Comparison of ENCODE assay signal across 14 cellular contexts in genomic region chr11:58621586-58622262, GRCh38. TPM values are rescaled to one million over a fixed set of nuclear protein-coding genes. Genes with fewer than 3 reads are reported as not detected.
DNase-seq lines count a peak whose midpoint lies in the region; ATAC-seq and TF ChIP-seq lines count a peak whose summit lies in the region.
"Had no signal": no experiment of that assay in that cellular context is flagged by ENCODE, and none has a peak within 500 bp of the region (broad histone marks: within the 10 kb centered on the region; RNA-seq: fewer than 3 reads in every experiment).

No MANE protein-coding gene starts in this region.

- peaks cover 52% of the 10 kb centered on the region for H3K36me3 Mint-ChIP-seq in activated T-cell treated with anti-CD3 and anti-CD28 coated beads, Interleukin-2, amount 50 U/mL, for 4 hours (ENCODE audit: insufficient read depth)
- peaks cover 76% of the 10 kb centered on the region for H3K36me3 Mint-ChIP-seq in activated T-helper 2 cell treated with anti-CD3 and anti-CD28 coated beads, Interferon-gamma antibody, Interleukin-2, Interleukin-4, amounts not matched to agents 10 μg/mL and 5 μg/mL and 100 μg/mL, durations not matched to agents 14 hours and 24 hours and 36 hours (ENCODE audit: low read depth)
- peaks cover 66% of the 10 kb centered on the region for H3K36me3 Mint-ChIP-seq in osteocyte (ENCODE audit: unreplicated experiment)

- peak; percentile 68 to 78 for ATAC-seq in activated T-cell treated with anti-CD3 and anti-CD28 coated beads, Interleukin-2, amount 50 U/mL, for 4 hours
- ATAC-seq in GM21825 (IDR thresholded peaks at IDR 0.05; ENCODE audit: unreplicated experiment) = peak; percentile 54
- no peak for ATAC-seq in GM19023 (IDR thresholded peaks at IDR 0.05; ENCODE audit: unreplicated experiment)

- intact Hi-C loops in activated T-helper 2 cell treated with anti-CD3 and anti-CD28 coated beads, Interferon-gamma antibody, Interleukin-2, Interleukin-4, amounts not matched to agents 10 μg/mL and 5 μg/mL and 100 μg/mL, durations not matched to agents 14 hours and 24 hours and 36 hours (cut with micrococcal nuclease) = loop anchor here (1.0 kb wide), 1 partner anchor 38 kb away; no protein-coding TSS in a partner anchor

- H3K27me3 Mint-ChIP-seq in activated T-cell treated with anti-CD3 and anti-CD28 coated beads, Interleukin-2, amount 50 U/mL, for 4 hours (ENCODE audit: low read depth) = no peaks in the 10 kb centered on the region
- H3K27me3 Mint-ChIP-seq in activated T-helper 2 cell treated with anti-CD3 and anti-CD28 coated beads, Interferon-gamma antibody, Interleukin-2, Interleukin-4, amounts not matched to agents 10 μg/mL and 5 μg/mL and 100 μg/mL, durations not matched to agents 14 hours and 24 hours and 36 hours (ENCODE audit: low read depth) = no peaks in the 10 kb centered on the region
- no peaks in the 10 kb centered on the region for H3K27me3 Mint-ChIP-seq in osteocyte (ENCODE audit: unreplicated experiment)

- H3K9me3 Mint-ChIP-seq in activated T-cell treated with anti-CD3 and anti-CD28 coated beads, Interleukin-2, amount 50 U/mL, for 4 hours = no peaks in the 10 kb centered on the region
- no peaks in the 10 kb centered on the region for H3K9me3 Mint-ChIP-seq in activated T-helper 2 cell treated with anti-CD3 and anti-CD28 coated beads, Interferon-gamma antibody, Interleukin-2, Interleukin-4, amounts not matched to agents 10 μg/mL and 5 μg/mL and 100 μg/mL, durations not matched to agents 14 hours and 24 hours and 36 hours
- H3K9me3 Mint-ChIP-seq in osteocyte (ENCODE audit: unreplicated experiment) = no peaks in the 10 kb centered on the region

- TF ChIP-seq CTCF in osteocyte (IDR thresholded peaks at IDR 0.05) = no peak

- peak overlapping the region; percentile 73 for H3K27ac Mint-ChIP-seq in activated T-helper 2 cell treated with anti-CD3 and anti-CD28 coated beads, Interferon-gamma antibody, Interleukin-2, Interleukin-4, amounts not matched to agents 10 μg/mL and 5 μg/mL and 100 μg/mL, durations not matched to agents 14 hours and 24 hours and 36 hours
- H3K27ac Mint-ChIP-seq in osteocyte (ENCODE audit: unreplicated experiment) = peak overlapping the region; percentile 12

- H3K4me3 Mint-ChIP-seq in activated T-cell treated with anti-CD3 and anti-CD28 coated beads, Interleukin-2, amount 50 U/mL, for 4 hours = no peak overlapping the region
- no peak overlapping the region for H3K4me3 Mint-ChIP-seq in activated T-helper 2 cell treated with anti-CD3 and anti-CD28 coated beads, Interferon-gamma antibody, Interleukin-2, Interleukin-4, amounts not matched to agents 10 μg/mL and 5 μg/mL and 100 μg/mL, durations not matched to agents 14 hours and 24 hours and 36 hours (ENCODE audit: low read depth)
- no peak overlapping the region for H3K4me3 Mint-ChIP-seq in osteocyte (ENCODE audit: unreplicated experiment)

- DNase-seq in activated T-cell treated with anti-CD3 and anti-CD28 coated beads, Interleukin-2, amount 50 U/mL, for 4 hours = no peak
- no peak for DNase-seq in activated T-cell treated with anti-CD3 and anti-CD28 coated beads, Interleukin-2, amount 50 U/mL, for 48 hours
- DNase-seq in activated T-helper 2 cell treated with anti-CD3 and anti-CD28 coated beads, Interferon-gamma antibody, Interleukin-2, Interleukin-4, amounts not matched to agents 10 μg/mL and 5 μg/mL and 100 μg/mL, durations not matched to agents 14 hours and 24 hours and 36 hours (ENCODE audit: low spot score) = no peak
- DNase-seq in osteocyte (ENCODE audit: extremely low spot score, unreplicated experiment) = no peak
- no peak for DNase-seq in C1 segment of cervical spinal cord (lab: John Stamatoyannopoulos, UW)
- DNase-seq in NAMALWA (ENCODE audit: low spot score) = no peak
- DNase-seq: NCI-H2029; NK-92 treated with Interleukin-12 subunit alpha and Interleukin-12 subunit beta, amount 100 ng/mL, for 24 hours; ovary; SHP77; stimulated activated CD4-positive, alpha-beta T cell treated with anti-CD3 and anti-CD28 coated beads, Interleukin-12 subunit alpha, Interleukin-12 subunit beta, amount 100 ng/mL, for 4 hours; thyroid gland had no signal

- H3K4me1 Mint-ChIP-seq in activated T-cell treated with anti-CD3 and anti-CD28 coated beads, Interleukin-2, amount 50 U/mL, for 4 hours (ENCODE audit: low read depth) = peaks cover 14% of the 10 kb centered on the region
- H3K4me1 Mint-ChIP-seq in activated T-helper 2 cell treated with anti-CD3 and anti-CD28 coated beads, Interferon-gamma antibody, Interleukin-2, Interleukin-4, amounts not matched to agents 10 μg/mL and 5 μg/mL and 100 μg/mL, durations not matched to agents 14 hours and 24 hours and 36 hours (ENCODE audit: low read depth) = peaks cover 28% of the 10 kb centered on the region
- H3K4me1 Mint-ChIP-seq in osteocyte (ENCODE audit: unreplicated experiment) = peaks cover 10% of the 10 kb centered on the region

RNA-seq across cellular contexts. Expression of gene CNTF, which starts 0.7 kb away (rescaled TPM):
- 1 to 10 TPM; 3.5 to 4.3 (median 3.6) TPM for total RNA-seq in activated T-cell treated with anti-CD3 and anti-CD28 coated beads, Interleukin-2, amount 50 U/mL, for 4 hours
- total RNA-seq in activated T-helper 2 cell treated with anti-CD3 and anti-CD28 coated beads, Interferon-gamma antibody, Interleukin-2, Interleukin-4, amounts not matched to agents 10 μg/mL and 5 μg/mL and 100 μg/mL, durations not matched to agents 14 hours and 24 hours and 36 hours = 3.4 and 4.0 TPM in 2 replicates
- 1.1 and 1.6 TPM in 2 replicates for total RNA-seq in osteocyte

RNA-seq across cellular contexts. Expression of gene ZFP91, which starts 42.9 kb away (rescaled TPM):
- total RNA-seq in activated T-cell treated with anti-CD3 and anti-CD28 coated beads, Interleukin-2, amount 50 U/mL, for 4 hours = 10 to 100 TPM; 54.8 to 60.4 (median 54.9) TPM
- 57.7 and 59.3 TPM in 2 replicates for total RNA-seq in activated T-helper 2 cell treated with anti-CD3 and anti-CD28 coated beads, Interferon-gamma antibody, Interleukin-2, Interleukin-4, amounts not matched to agents 10 μg/mL and 5 μg/mL and 100 μg/mL, durations not matched to agents 14 hours and 24 hours and 36 hours
- total RNA-seq in osteocyte = 55.4 and 56.7 TPM in 2 replicates

RNA-seq across cellular contexts. Expression of gene LPXN, which starts 46.1 kb away (rescaled TPM):
- 100 to 1,000 TPM; 102 to 116 (median 115) TPM for total RNA-seq in activated T-cell treated with anti-CD3 and anti-CD28 coated beads, Interleukin-2, amount 50 U/mL, for 4 hours
- 115 and 129 TPM in 2 replicates for total RNA-seq in activated T-helper 2 cell treated with anti-CD3 and anti-CD28 coated beads, Interferon-gamma antibody, Interleukin-2, Interleukin-4, amounts not matched to agents 10 μg/mL and 5 μg/mL and 100 μg/mL, durations not matched to agents 14 hours and 24 hours and 36 hours
- total RNA-seq in osteocyte = 6.2 and 7.3 TPM in 2 replicates

Comparison
In these comparisons a context has a peak if more than half of its experiments do, and no peak if none do; other contexts are left out.
1. RNA of gene LPXN, which starts 46.1 kb away (total RNA-seq): 115 to 129 TPM in activated T-helper 2 cell treated with anti-CD3 and anti-CD28 coated beads, Interferon-gamma antibody, Interleukin-2, Interleukin-4, amounts not matched to agents 10 μg/mL and 5 μg/mL and 100 μg/mL, durations not matched to agents 14 hours and 24 hours and 36 hours and 102 to 116 TPM in activated T-cell treated with anti-CD3 and anti-CD28 coated beads, Interleukin-2, amount 50 U/mL, for 4 hours; 6.2 to 7.3 TPM in osteocyte; every median in the first group is over 10 times any median in the second.